In the genomic region with DNA sequence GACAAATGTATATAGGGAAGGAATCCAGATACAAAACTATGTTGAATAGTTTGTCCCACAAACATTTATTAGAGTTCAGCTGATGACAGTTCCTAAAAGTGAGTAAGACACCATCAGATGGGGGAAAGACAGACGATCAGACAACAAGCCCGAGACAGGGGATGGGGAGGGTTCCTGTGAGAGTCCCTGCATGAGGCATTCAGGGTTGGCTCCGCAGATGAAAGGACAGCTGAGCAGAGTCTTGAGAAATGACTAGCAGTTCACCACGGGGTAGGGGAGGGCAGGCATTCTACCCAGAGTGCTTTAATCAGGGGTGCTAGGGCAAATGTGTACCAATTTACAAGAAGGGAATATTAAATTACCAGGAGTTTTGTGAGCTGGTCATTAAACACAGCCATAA, we compare ENCODE assay signal across 14 cellular contexts. TPM values are rescaled to one million over a fixed set of nuclear protein-coding genes. Genes with fewer than 3 reads are reported as not detected.
DNase-seq lines count a peak whose midpoint lies in the region; ATAC-seq and TF ChIP-seq lines count a peak whose summit lies in the region.
"Had no signal": no experiment of that assay in that cellular context is flagged by ENCODE, and none has a peak within 500 bp of the region (broad histone marks: within the 10 kb centered on the region; RNA-seq: fewer than 3 reads in every experiment).

No MANE protein-coding gene starts in this region.

- no peak for ATAC-seq in left lung
- ATAC-seq: stimulated activated memory B cell treated with anti-CD40 and anti-IgM and Interleukin-4, amounts not matched to agents 10 μg/mL and 1 μg/mL and 100 μg/mL, for 72 hours had no signal

- H3K9me3 ChIP-seq in left lung = no peaks in the 10 kb centered on the region

- H3K36me3 ChIP-seq in left lung = no peaks in the 10 kb centered on the region

- DNase-seq in activated gamma-delta T cell treated with Interleukin-2 at 50 U/mL for 16 hours (peak; percentile 34), activated gamma-delta T cell (lab: John Stamatoyannopoulos, UW) (no peak), NCI-H2029 (lab: John Stamatoyannopoulos, UW) (no peak), NCI-H128 (lab: John Stamatoyannopoulos, UW; ENCODE audit: unreplicated experiment) (no peak), left lung (no peak), GOT3 (lab: John Stamatoyannopoulos, UW) (no peak)
- DNase-seq in activated naive CD4-positive, alpha-beta T cell treated with Interleukin-2 at 50 U/mL for 16 hours = peak; percentile 33
- peak; percentile 56 for DNase-seq in stimulated activated CD4-positive, alpha-beta T cell treated with anti-CD3 and anti-CD28 coated beads, Interleukin-15, amount 100 ng/mL, for 24 hours
- DNase-seq: effector CD4-positive, alpha-beta T cell; head of caudate nucleus; NCI-H1436 had no signal

- no peaks in the 10 kb centered on the region for H3K4me1 ChIP-seq in left lung

- H3K27ac ChIP-seq in left lung = no peak overlapping the region

- intact Hi-C loops in left lung (cut with DNase I) = no loop called here

- H3K27me3 ChIP-seq in left lung = no peaks in the 10 kb centered on the region

- TF ChIP-seq CTCF in left lung (IDR thresholded peaks at IDR 0.05) = no peak

- no peak overlapping the region for H3K4me3 ChIP-seq in left lung
- H3K4me3 ChIP-seq: lung had no signal

RNA-seq across cellular contexts. Expression of a gene that starts 28.0 kb away (rescaled TPM):
- 10 to 100 TPM; 11.5 to 20.5 TPM for total RNA-seq in left lung
- total RNA-seq: Daoy had no signal

Comparison
In these comparisons a context has a peak if more than half of its experiments do, and no peak if none do; other contexts are left out.
1. DNase-seq: peak in activated gamma-delta T cell treated with Interleukin-2 at 50 U/mL for 16 hours (single experiment), activated naive CD4-positive, alpha-beta T cell treated with Interleukin-2 at 50 U/mL for 16 hours (single experiment) and stimulated activated CD4-positive, alpha-beta T cell treated with anti-CD3 and anti-CD28 coated beads, Interleukin-15, amount 100 ng/mL, for 24 hours (single experiment); none in activated gamma-delta T cell (single experiment), NCI-H2029 (single experiment), NCI-H128 (single experiment), left lung (0 of 2) and GOT3 (single experiment).